Comparison of ENCODE assay signal across 1 cellular context in the genomic region with DNA sequence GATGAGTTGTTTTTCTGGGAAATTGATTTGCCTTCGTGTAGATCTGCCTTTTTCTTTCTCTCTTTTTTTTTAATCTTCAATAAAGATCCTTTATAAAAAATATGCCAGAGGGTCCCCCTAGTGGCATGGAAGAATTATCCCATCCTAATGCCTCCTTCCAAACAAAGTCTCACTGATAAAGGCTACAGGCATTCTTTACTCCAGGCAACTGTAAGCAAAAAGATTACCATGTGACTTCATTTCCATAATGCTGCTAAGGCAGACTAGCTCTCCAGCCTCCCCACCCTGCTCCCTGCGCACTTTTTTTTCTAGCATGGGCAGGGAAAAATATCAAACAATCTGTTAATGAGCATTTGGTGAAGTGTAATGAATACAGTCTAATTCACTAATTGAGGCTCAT.
TF ChIP-seq lines count a peak whose summit lies in the region.

No MANE protein-coding gene starts in this region.

TF ChIP-seq in GM12878, 131 proteins besides CTCF, POLR2A, EP300 and RAD21 (continued from another document):
- TF ChIP-seq, protein P1, sequence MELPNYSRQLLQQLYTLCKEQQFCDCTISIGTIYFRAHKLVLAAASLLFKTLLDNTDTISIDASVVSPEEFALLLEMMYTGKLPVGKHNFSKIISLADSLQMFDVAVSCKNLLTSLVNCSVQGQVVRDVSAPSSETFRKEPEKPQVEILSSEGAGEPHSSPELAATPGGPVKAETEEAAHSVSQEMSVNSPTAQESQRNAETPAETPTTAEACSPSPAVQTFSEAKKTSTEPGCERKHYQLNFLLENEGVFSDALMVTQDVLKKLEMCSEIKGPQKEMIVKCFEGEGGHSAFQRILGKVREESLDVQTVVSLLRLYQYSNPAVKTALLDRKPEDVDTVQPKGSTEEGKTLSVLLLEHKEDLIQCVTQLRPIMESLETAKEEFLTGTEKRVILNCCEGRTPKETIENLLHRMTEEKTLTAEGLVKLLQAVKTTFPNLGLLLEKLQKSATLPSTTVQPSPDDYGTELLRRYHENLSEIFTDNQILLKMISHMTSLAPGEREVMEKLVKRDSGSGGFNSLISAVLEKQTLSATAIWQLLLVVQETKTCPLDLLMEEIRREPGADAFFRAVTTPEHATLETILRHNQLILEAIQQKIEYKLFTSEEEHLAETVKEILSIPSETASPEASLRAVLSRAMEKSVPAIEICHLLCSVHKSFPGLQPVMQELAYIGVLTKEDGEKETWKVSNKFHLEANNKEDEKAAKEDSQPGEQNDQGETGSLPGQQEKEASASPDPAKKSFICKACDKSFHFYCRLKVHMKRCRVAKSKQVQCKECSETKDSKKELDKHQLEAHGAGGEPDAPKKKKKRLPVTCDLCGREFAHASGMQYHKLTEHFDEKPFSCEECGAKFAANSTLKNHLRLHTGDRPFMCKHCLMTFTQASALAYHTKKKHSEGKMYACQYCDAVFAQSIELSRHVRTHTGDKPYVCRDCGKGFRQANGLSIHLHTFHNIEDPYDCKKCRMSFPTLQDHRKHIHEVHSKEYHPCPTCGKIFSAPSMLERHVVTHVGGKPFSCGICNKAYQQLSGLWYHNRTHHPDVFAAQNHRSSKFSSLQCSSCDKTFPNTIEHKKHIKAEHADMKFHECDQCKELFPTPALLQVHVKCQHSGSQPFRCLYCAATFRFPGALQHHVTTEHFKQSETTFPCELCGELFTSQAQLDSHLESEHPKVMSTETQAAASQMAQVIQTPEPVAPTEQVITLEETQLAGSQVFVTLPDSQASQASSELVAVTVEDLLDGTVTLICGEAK (IDR thresholded peaks at IDR 0.05; ENCODE audit: borderline replicate concordance), result no peak
- no peak for TF ChIP-seq HDGF (IDR thresholded peaks at IDR 0.05)
- TF ChIP-seq MYC (IDR thresholded peaks at IDR 0.05; ENCODE audit: insufficient read depth, insufficient read length, insufficient replicate concordance, low read length, severe bottlenecking), result no peak
- TF ChIP-seq TCF3 (IDR thresholded peaks at IDR 0.05; ENCODE audit: borderline replicate concordance, insufficient read depth, low read depth, low read length), result no peak
- no peak for TF ChIP-seq ZNF217 (IDR thresholded peaks at IDR 0.05)
- no peak for TF ChIP-seq PAX8 (IDR thresholded peaks at IDR 0.05)
- TF ChIP-seq RB1 (IDR thresholded peaks at IDR 0.05; ENCODE audit: borderline replicate concordance), result no peak
